22 cellular contexts compared by ENCODE assay signal in genomic region chr15:76278651-76279050, GRCh38. TPM values are rescaled to one million over a fixed set of nuclear protein-coding genes. Genes with fewer than 3 reads are reported as not detected.
DNase-seq lines count a peak whose midpoint lies in the region; ATAC-seq, FAIRE-seq and TF ChIP-seq lines count a peak whose summit lies in the region.
"Had no signal": no experiment of that assay in that cellular context is flagged by ENCODE, and none has a peak within 500 bp of the region (broad histone marks: within the 10 kb centered on the region; RNA-seq: fewer than 3 reads in every experiment).

No MANE protein-coding gene starts in this region.

- H2BK5ac ChIP-seq in trophoblast cell (ENCODE audit: low read depth, low read length, poor library complexity), result no peak overlapping the region

- H2BK120ac ChIP-seq in trophoblast cell (ENCODE audit: insufficient read depth, low read length, poor library complexity), result no peak overlapping the region

- FAIRE-seq in astrocyte (lab: Jason Lieb, UNC), result no peak
- FAIRE-seq: A204.1, G401.6, GM12892, H54 had no signal

- POLR2A ChIA-PET in HEK293 (lab: Yijun Ruan, JAX), result no interaction called here

- peak overlapping the region; percentile 13 for H3K27ac Mint-ChIP-seq in activated T-cell treated with anti-CD3 and anti-CD28 coated beads, Interleukin-2, amount 50 U/mL, for 72 hours
- no peak overlapping the region for H3K27ac Mint-ChIP-seq in astrocyte (ENCODE audit: unreplicated experiment)
- H3K27ac Mint-ChIP-seq: B cell; CD8-positive, alpha-beta T cell had no signal

- WGBS in trophoblast cell (ENCODE audit: extremely low coverage, insufficient coverage, insufficient read length), result no CpG with 5 or more reads among the region's 1 CpG

- no peaks in the 10 kb centered on the region for H3K79me2 ChIP-seq in astrocyte (ENCODE audit: insufficient read depth, low read length)
- no peaks in the 10 kb centered on the region for H3K79me2 ChIP-seq in trophoblast cell (ENCODE audit: control insufficient read depth, insufficient read depth, low read length, poor library complexity)

- H3K9me3 Mint-ChIP-seq in activated T-cell treated with anti-CD3 and anti-CD28 coated beads, Interleukin-2, amount 50 U/mL, for 72 hours, result no peaks in the 10 kb centered on the region
- no peaks in the 10 kb centered on the region for H3K9me3 Mint-ChIP-seq in activated T-cell treated with anti-CD3 and anti-CD28 coated beads, Interleukin-2, amount 50 U/mL, for 4 hours
- no peaks in the 10 kb centered on the region for H3K9me3 Mint-ChIP-seq in astrocyte (ENCODE audit: unreplicated experiment)
- H3K9me3 Mint-ChIP-seq: CD8-positive, alpha-beta T cell had no signal

- H3K4me1 ChIP-seq in HEK293 (ENCODE audit: control insufficient read depth, insufficient read depth, low read length) (no peaks in the 10 kb centered on the region), astrocyte (ENCODE audit: insufficient read depth, low read length) (no peaks in the 10 kb centered on the region), trophoblast cell (ENCODE audit: control insufficient read depth in 1 of 2, insufficient read depth in 2 of 2, low read length in 2 of 2) (no peaks in the 10 kb centered on the region)

- no peak for DNase-seq in activated T-cell treated with anti-CD3 and anti-CD28 coated beads, Interleukin-2, amount 50 U/mL, for 72 hours
- no peak for DNase-seq in activated T-cell treated with anti-CD3 and anti-CD28 coated beads, Interleukin-2, amount 50 U/mL, for 4 hours
- DNase-seq in astrocyte (ENCODE audit: low read depth) (no peak), trophoblast cell (peak; percentile 76 to 95), HuH-7.5 (ENCODE audit: low spot score) (no peak), middle frontal gyrus (ENCODE audit: extremely low spot score, low spot score) (no peak)
- DNase-seq: Caco-2; CD4-positive, CD25-positive, alpha-beta regulatory T cell; CD8-positive, alpha-beta T cell; DMS153; DND-41; GOT3 had no signal

- no peak for TF ChIP-seq CTCF in HEK293 (tag by site-specific recombination; IDR thresholded peaks at IDR 0.05)
- TF ChIP-seq CTCF in astrocyte (IDR thresholded peaks at IDR 0.05; ENCODE audit: insufficient read depth, low read depth, low read length), result no peak

- no peak overlapping the region for H4K12ac ChIP-seq in trophoblast cell (ENCODE audit: low read depth, low read length)

- H2AFZ ChIP-seq in astrocyte (ENCODE audit: low read depth, low read length), result no peak overlapping the region
- no peak overlapping the region for H2AFZ ChIP-seq in trophoblast cell (ENCODE audit: insufficient read depth, low read length, poor library complexity)

- H4K91ac ChIP-seq in trophoblast cell (ENCODE audit: low read depth, low read length), result no peak overlapping the region

- H2AK5ac ChIP-seq in trophoblast cell (ENCODE audit: low read length), result no peak overlapping the region

- H3K4ac ChIP-seq in trophoblast cell (ENCODE audit: low read depth, low read length), result no peak overlapping the region

- H3K27me3 Mint-ChIP-seq in activated T-cell treated with anti-CD3 and anti-CD28 coated beads, Interleukin-2, amount 50 U/mL, for 72 hours (ENCODE audit: low read depth), result no peaks in the 10 kb centered on the region
- no peaks in the 10 kb centered on the region for H3K27me3 Mint-ChIP-seq in activated T-cell treated with anti-CD3 and anti-CD28 coated beads, Interleukin-2, amount 50 U/mL, for 4 hours (ENCODE audit: low read depth)
- no peaks in the 10 kb centered on the region for H3K27me3 Mint-ChIP-seq in astrocyte (ENCODE audit: low read depth, unreplicated experiment)
- H3K27me3 Mint-ChIP-seq: B cell; CD4-positive, CD25-positive, alpha-beta regulatory T cell had no signal

- H4K20me1 ChIP-seq in astrocyte (ENCODE audit: insufficient read depth, low read length), result no peaks in the 10 kb centered on the region
- H4K20me1 ChIP-seq: BLaER1 had no signal

- H3K36me3 ChIP-seq in HEK293 (ENCODE audit: control insufficient read depth in 2 of 2, insufficient read depth in 1 of 2, low read length in 2 of 2) (peaks cover 76 to 80% of the 10 kb centered on the region in 2 experiments), astrocyte (ENCODE audit: insufficient read depth, low read length) (peaks cover 19% of the 10 kb centered on the region), trophoblast cell (ENCODE audit: control insufficient read depth in 1 of 2, insufficient read depth in 2 of 2, low read length in 2 of 2) (peaks cover 14 to 18% of the 10 kb centered on the region in 2 experiments)

- ATAC-seq in activated T-cell treated with anti-CD3 and anti-CD28 coated beads, Interleukin-2, amount 50 U/mL, for 72 hours (replicated peaks in 1 of 2), result no peak
- ATAC-seq in activated T-cell treated with anti-CD3 and anti-CD28 coated beads, Interleukin-2, amount 50 U/mL, for 4 hours, result no peak
- ATAC-seq: CD8-positive, alpha-beta T cell had no signal

- no peaks in the 10 kb centered on the region for H3K79me1 ChIP-seq in trophoblast cell (ENCODE audit: low read length)

- no peaks in the 10 kb centered on the region for H3K27me3 ChIP-seq in astrocyte (ENCODE audit: insufficient read depth, low read length)
- H3K27me3 ChIP-seq in trophoblast cell (ENCODE audit: insufficient read depth, low read length), result no peaks in the 10 kb centered on the region
- H3K27me3 ChIP-seq: BLaER1 had no signal

- no peak overlapping the region for H3K4me3 Mint-ChIP-seq in activated T-cell treated with anti-CD3 and anti-CD28 coated beads, Interleukin-2, amount 50 U/mL, for 72 hours
- H3K4me3 Mint-ChIP-seq in activated T-cell treated with anti-CD3 and anti-CD28 coated beads, Interleukin-2, amount 50 U/mL, for 4 hours, result no peak overlapping the region
- H3K4me3 Mint-ChIP-seq in astrocyte (ENCODE audit: unreplicated experiment), result peak overlapping the region; percentile 7
- H3K4me3 Mint-ChIP-seq: B cell; CD4-positive, CD25-positive, alpha-beta regulatory T cell; CD8-positive, alpha-beta T cell had no signal

- H3K27ac ChIP-seq in HEK293 (ENCODE audit: extremely low read depth, low read depth, low read length) (no peak overlapping the region), astrocyte (ENCODE audit: low read depth, low read length) (no peak overlapping the region), trophoblast cell (ENCODE audit: low read depth, low read length) (no peak overlapping the region)
- H3K27ac ChIP-seq: 22Rv1, BLaER1, C4-2B had no signal

- H3K4me3 ChIP-seq in HEK293 (ENCODE audit: low read depth, low read length), result no peak overlapping the region
- no peak overlapping the region for H3K4me3 ChIP-seq in astrocyte (ENCODE audit: insufficient read depth, low read depth, low read length)
- H3K4me3 ChIP-seq in trophoblast cell (ENCODE audit: low read depth, low read length), result no peak overlapping the region
- H3K4me3 ChIP-seq: BLaER1, HAP-1 had no signal

- CTCF ChIA-PET in HEK293 (lab: Yijun Ruan, JAX), result interaction anchor here (0.6 to 1.6 kb wide), 3 partner anchors 39 to 295 kb away, joined by 3 to 4 read pairs (median 3); no protein-coding TSS in a partner anchor

- no peak overlapping the region for H4K8ac ChIP-seq in trophoblast cell (ENCODE audit: low read depth, low read length)

- no peak overlapping the region for H3K18ac ChIP-seq in trophoblast cell (ENCODE audit: low read length)

- H3K4me1 Mint-ChIP-seq in activated T-cell treated with anti-CD3 and anti-CD28 coated beads, Interleukin-2, amount 50 U/mL, for 72 hours (ENCODE audit: low read depth), result no peaks in the 10 kb centered on the region
- H3K4me1 Mint-ChIP-seq in activated T-cell treated with anti-CD3 and anti-CD28 coated beads, Interleukin-2, amount 50 U/mL, for 4 hours (ENCODE audit: low read depth), result peaks cover 11% of the 10 kb centered on the region
- H3K4me1 Mint-ChIP-seq in astrocyte (ENCODE audit: low read depth, unreplicated experiment), result no peaks in the 10 kb centered on the region
- H3K4me1 Mint-ChIP-seq: B cell had no signal

- no peak overlapping the region for H2BK12ac ChIP-seq in trophoblast cell (ENCODE audit: low read length)

- no peak overlapping the region for H3K9ac ChIP-seq in astrocyte (ENCODE audit: low read length)
- no peak overlapping the region for H3K9ac ChIP-seq in trophoblast cell (ENCODE audit: low read length)
- H3K9ac ChIP-seq: BLaER1 had no signal

- H3K14ac ChIP-seq in trophoblast cell (ENCODE audit: low read length), result no peak overlapping the region

- H3K4me2 ChIP-seq in astrocyte (ENCODE audit: low read length), result no peak overlapping the region
- H3K4me2 ChIP-seq in trophoblast cell (ENCODE audit: low read length), result no peak overlapping the region
- H3K4me2 ChIP-seq: BLaER1 had no signal

- peaks cover 5 to 26% of the 10 kb centered on the region in 2 donors for H3K36me3 Mint-ChIP-seq in activated T-cell treated with anti-CD3 and anti-CD28 coated beads, Interleukin-2, amount 50 U/mL, for 72 hours (ENCODE audit: insufficient read depth in 2 of 2)
- H3K36me3 Mint-ChIP-seq in activated T-cell treated with anti-CD3 and anti-CD28 coated beads, Interleukin-2, amount 50 U/mL, for 4 hours (ENCODE audit: insufficient read depth), result peaks cover 56% of the 10 kb centered on the region
- H3K36me3 Mint-ChIP-seq in astrocyte (ENCODE audit: low read depth, unreplicated experiment), result peaks cover 18% of the 10 kb centered on the region

- H3K9me3 ChIP-seq in HEK293 (ENCODE audit: control insufficient read depth, insufficient read depth, low read depth, low read length), result no peaks in the 10 kb centered on the region
- H3K9me3 ChIP-seq in astrocyte (ENCODE audit: insufficient read depth, low read depth, low read length), result no peaks in the 10 kb centered on the region
- H3K9me3 ChIP-seq in trophoblast cell (ENCODE audit: insufficient read depth, low read depth, low read length), result no peaks in the 10 kb centered on the region
- H3K9me3 ChIP-seq: BLaER1, Caco-2, HAP-1 had no signal

- H3K23ac ChIP-seq in trophoblast cell (ENCODE audit: low read length), result no peak overlapping the region

TF ChIP-seq in HEK293, 187 proteins besides CTCF, POLR2A, EP300 and RAD21:
- TF ChIP-seq ZNF555 (tag by site-specific recombination; conservative IDR thresholded peaks at IDR 0.05) (no peak), ZSCAN16 (tag by site-specific recombination; IDR thresholded peaks at IDR 0.05) (no peak), PRDM1 (tag by site-specific recombination; IDR thresholded peaks at IDR 0.05) (peak; percentile 50; the same call in 1 of the 2 replicates), KLF1 (tag by site-specific recombination; IDR thresholded peaks at IDR 0.05) (no peak), ZNF433 (tag by site-specific recombination; IDR thresholded peaks at IDR 0.05; ENCODE audit: low read depth) (no peak), MZF1 (tag by site-specific recombination; IDR thresholded peaks at IDR 0.05; ENCODE audit: borderline replicate concordance) (no peak)

RNA-seq across cellular contexts. Expression of gene ETFA, which starts 32.6 kb away (rescaled TPM):
- 100 to 1,000 TPM; 143 to 158 TPM for total RNA-seq in activated T-cell treated with anti-CD3 and anti-CD28 coated beads, Interleukin-2, amount 50 U/mL, for 72 hours
- 100 to 1,000 TPM; 129 to 145 (median 143) TPM for total RNA-seq in activated T-cell treated with anti-CD3 and anti-CD28 coated beads, Interleukin-2, amount 50 U/mL, for 4 hours
- total RNA-seq in astrocyte, result 123 and 126 TPM in 2 replicates
- polyA plus RNA-seq in trophoblast cell (2013), result 82.1 and 86.6 TPM in 2 replicates

RNA-seq across cellular contexts. Expression of gene ISL2, which starts 57.9 kb away (rescaled TPM):
- under 1 TPM; 0.77 to 0.83 TPM for total RNA-seq in activated T-cell treated with anti-CD3 and anti-CD28 coated beads, Interleukin-2, amount 50 U/mL, for 72 hours
- total RNA-seq in activated T-cell treated with anti-CD3 and anti-CD28 coated beads, Interleukin-2, amount 50 U/mL, for 4 hours, result under 1 TPM in 1 of 3 donors, not detected in 2; 0.11 TPM
- total RNA-seq in astrocyte, result 1.3 and 2.1 TPM in 2 replicates
- 0.19 and 0.29 TPM in 2 replicates for polyA plus RNA-seq in trophoblast cell (2013)
- total RNA-seq: CD8-positive, alpha-beta T cell had no signal
- polyA plus RNA-seq: CD4-positive, CD25-positive, alpha-beta regulatory T cell had no signal

Comparison
In these comparisons a context has a peak if more than half of its experiments do, and no peak if none do; other contexts are left out.
1. DNase-seq: peak in trophoblast cell (2 of 2); none in activated T-cell treated with anti-CD3 and anti-CD28 coated beads, Interleukin-2, amount 50 U/mL, for 72 hours (0 of 2), activated T-cell treated with anti-CD3 and anti-CD28 coated beads, Interleukin-2, amount 50 U/mL, for 4 hours (single experiment), astrocyte (single experiment), HuH-7.5 (single experiment) and middle frontal gyrus (single experiment).